Comparison of ENCODE assay signal across 8 cellular contexts in genomic region chr2:15591373-15591691, GRCh38. TPM values are rescaled to one million over a fixed set of nuclear protein-coding genes. Genes with fewer than 3 reads are reported as not detected.
DNase-seq lines count a peak whose midpoint lies in the region; ATAC-seq and TF ChIP-seq lines count a peak whose summit lies in the region.

No MANE protein-coding gene starts in this region.

- peak overlapping the region; percentile 90 to 98 (median 91) for H3K4me3 Mint-ChIP-seq in CD8-positive, alpha-beta memory T cell
- H3K4me3 Mint-ChIP-seq in endothelial cell (ENCODE audit: unreplicated experiment), result peak overlapping the region; percentile 93

- peaks cover 0 to 30% (median 4%) of the 10 kb centered on the region in 3 donors for H3K36me3 Mint-ChIP-seq in CD8-positive, alpha-beta memory T cell
- peaks cover 3% of the 10 kb centered on the region for H3K36me3 Mint-ChIP-seq in endothelial cell (ENCODE audit: low read depth, unreplicated experiment)

- peaks cover 52% of the 10 kb centered on the region for H3K79me2 ChIP-seq in OCI-LY3 (ENCODE audit: low read length)

- no peak for DNase-seq in CD8-positive, alpha-beta memory T cell
- no peak for DNase-seq in endothelial cell (ENCODE audit: low spot score)
- no peak for DNase-seq in NCI-H1105 treated with DMSO at 0.1 percent for 48 hours (lab: John Stamatoyannopoulos, UW)
- no peak for DNase-seq in ecto neural progenitor cell (ENCODE audit: low spot score)

- H3K9me3 ChIP-seq in CD8-positive, alpha-beta memory T cell (ENCODE audit: low read length), result no peaks in the 10 kb centered on the region
- H3K9me3 ChIP-seq in OCI-LY3 (ENCODE audit: insufficient read depth, low read length) (no peaks in the 10 kb centered on the region), neutrophil (no peaks in the 10 kb centered on the region)

- ATAC-seq in GM19463 (IDR thresholded peaks at IDR 0.05; ENCODE audit: unreplicated experiment) (no peak), GM18861 (IDR thresholded peaks at IDR 0.05; ENCODE audit: unreplicated experiment) (no peak)

- POLR2A ChIA-PET in CD8-positive, alpha-beta memory T cell (lab: Charles Lee), result interaction anchor here (1.4 kb wide), 1 partner anchor 30 kb away, joined by 3 read pairs; the partner anchor contains the start of gene NBAS

- peaks cover 19% of the 10 kb centered on the region for H3K36me3 ChIP-seq in CD8-positive, alpha-beta memory T cell (ENCODE audit: insufficient read depth, low read length)
- H3K36me3 ChIP-seq in OCI-LY3 (replicated peaks; ENCODE audit: low read depth, low read length) (peaks cover 18% of the 10 kb centered on the region), neutrophil (peaks cover 11% of the 10 kb centered on the region)

- H3K4me3 ChIP-seq in CD8-positive, alpha-beta memory T cell (ENCODE audit: low read length), result peak overlapping the region; percentile 94
- H3K4me3 ChIP-seq in OCI-LY3 (ENCODE audit: low read length), result peak overlapping the region; percentile 96
- H3K4me3 ChIP-seq in neutrophil (ENCODE audit: low read depth in 1 of 2, low read length in 1 of 2), result peak overlapping the region; percentile 68 to 82

- H3K27me3 Mint-ChIP-seq in CD8-positive, alpha-beta memory T cell, result peaks cover 0 to 2% of the 10 kb centered on the region in 2 donors
- H3K27me3 Mint-ChIP-seq in endothelial cell (ENCODE audit: unreplicated experiment), result no peaks in the 10 kb centered on the region

- no peaks in the 10 kb centered on the region for H3K9me3 Mint-ChIP-seq in CD8-positive, alpha-beta memory T cell
- H3K9me3 Mint-ChIP-seq in endothelial cell (ENCODE audit: unreplicated experiment), result no peaks in the 10 kb centered on the region

- H3K27ac ChIP-seq in CD8-positive, alpha-beta memory T cell (ENCODE audit: low read depth, low read length), result peak overlapping the region; percentile 89
- H3K27ac ChIP-seq in OCI-LY3 (ENCODE audit: low read length) (peak overlapping the region; percentile 50), neutrophil (peak overlapping the region; percentile 77)

- peaks cover 24% of the 10 kb centered on the region for H3K4me1 ChIP-seq in CD8-positive, alpha-beta memory T cell (ENCODE audit: insufficient read depth, low read length)
- peaks cover 11% of the 10 kb centered on the region; the same call in 1 of the 2 replicates for H3K4me1 ChIP-seq in OCI-LY3 (ENCODE audit: low read length)
- peaks cover 11 to 20% of the 10 kb centered on the region in 2 experiments for H3K4me1 ChIP-seq in neutrophil (ENCODE audit: control insufficient read depth in 1 of 2, insufficient read depth in 1 of 2, low read depth in 1 of 2, low read length in 1 of 2)

- 0 out of 2 replicates have a peak, but pooled peaks cover 6% of the 10 kb centered on the region for H4K20me1 ChIP-seq in OCI-LY3 (ENCODE audit: insufficient read depth, low read length)

- CTCF ChIA-PET in CD8-positive, alpha-beta memory T cell (lab: Charles Lee), result interaction anchor here (0.9 to 1.3 kb wide), 3 partner anchors 14 to 30 kb away, joined by 3 to 6 read pairs (median 5); no protein-coding TSS in a partner anchor

- no peaks in the 10 kb centered on the region for H3K27me3 ChIP-seq in CD8-positive, alpha-beta memory T cell (ENCODE audit: insufficient read depth, low read length, poor library complexity, severe bottlenecking)
- no peaks in the 10 kb centered on the region for H3K27me3 ChIP-seq in OCI-LY3 (ENCODE audit: low read depth, low read length)
- H3K27me3 ChIP-seq in neutrophil, result no peaks in the 10 kb centered on the region

- TF ChIP-seq CTCF in OCI-LY3 (IDR thresholded peaks at IDR 0.05; ENCODE audit: low read depth, low read length) (no peak), endothelial cell (IDR thresholded peaks at IDR 0.05; ENCODE audit: unreplicated experiment) (no peak), neutrophil (IDR thresholded peaks at IDR 0.05) (no peak)

- H3K27ac Mint-ChIP-seq in CD8-positive, alpha-beta memory T cell, result peak overlapping the region; percentile 90 to 96 (median 92)
- peak overlapping the region; percentile 32 for H3K27ac Mint-ChIP-seq in endothelial cell (ENCODE audit: unreplicated experiment)

- peak overlapping the region; percentile 99 for H3K4me2 ChIP-seq in OCI-LY3 (ENCODE audit: low read length)

- peaks cover 40 to 59% (median 48%) of the 10 kb centered on the region in 3 donors for H3K4me1 Mint-ChIP-seq in CD8-positive, alpha-beta memory T cell
- H3K4me1 Mint-ChIP-seq in endothelial cell (ENCODE audit: unreplicated experiment), result peaks cover 21% of the 10 kb centered on the region

- H2AFZ ChIP-seq in OCI-LY3 (ENCODE audit: low read depth, low read length), result peak overlapping the region; percentile 96

- peak overlapping the region; percentile 88 for H3K9ac ChIP-seq in OCI-LY3 (ENCODE audit: low read length)

RNA-seq across cellular contexts. Expression of gene DDX1, which starts 0.3 kb away (rescaled TPM):
- 100 to 1,000 TPM; 132 to 137 TPM for total RNA-seq in CD8-positive, alpha-beta memory T cell
- polyA plus RNA-seq in CD8-positive, alpha-beta memory T cell, result 54.1 TPM
- 100 TPM for total RNA-seq in endothelial cell (ENCODE audit: unreplicated experiment)

RNA-seq across cellular contexts. Expression of gene NBAS, which starts 30.2 kb away (rescaled TPM):
- 10 to 100 TPM; 30.6 to 34.1 TPM for total RNA-seq in CD8-positive, alpha-beta memory T cell
- polyA plus RNA-seq in CD8-positive, alpha-beta memory T cell, result 22.0 TPM
- 52.8 TPM for total RNA-seq in endothelial cell (ENCODE audit: unreplicated experiment)
